ENCODE assay signal across 8 cellular contexts in the genomic region with DNA sequence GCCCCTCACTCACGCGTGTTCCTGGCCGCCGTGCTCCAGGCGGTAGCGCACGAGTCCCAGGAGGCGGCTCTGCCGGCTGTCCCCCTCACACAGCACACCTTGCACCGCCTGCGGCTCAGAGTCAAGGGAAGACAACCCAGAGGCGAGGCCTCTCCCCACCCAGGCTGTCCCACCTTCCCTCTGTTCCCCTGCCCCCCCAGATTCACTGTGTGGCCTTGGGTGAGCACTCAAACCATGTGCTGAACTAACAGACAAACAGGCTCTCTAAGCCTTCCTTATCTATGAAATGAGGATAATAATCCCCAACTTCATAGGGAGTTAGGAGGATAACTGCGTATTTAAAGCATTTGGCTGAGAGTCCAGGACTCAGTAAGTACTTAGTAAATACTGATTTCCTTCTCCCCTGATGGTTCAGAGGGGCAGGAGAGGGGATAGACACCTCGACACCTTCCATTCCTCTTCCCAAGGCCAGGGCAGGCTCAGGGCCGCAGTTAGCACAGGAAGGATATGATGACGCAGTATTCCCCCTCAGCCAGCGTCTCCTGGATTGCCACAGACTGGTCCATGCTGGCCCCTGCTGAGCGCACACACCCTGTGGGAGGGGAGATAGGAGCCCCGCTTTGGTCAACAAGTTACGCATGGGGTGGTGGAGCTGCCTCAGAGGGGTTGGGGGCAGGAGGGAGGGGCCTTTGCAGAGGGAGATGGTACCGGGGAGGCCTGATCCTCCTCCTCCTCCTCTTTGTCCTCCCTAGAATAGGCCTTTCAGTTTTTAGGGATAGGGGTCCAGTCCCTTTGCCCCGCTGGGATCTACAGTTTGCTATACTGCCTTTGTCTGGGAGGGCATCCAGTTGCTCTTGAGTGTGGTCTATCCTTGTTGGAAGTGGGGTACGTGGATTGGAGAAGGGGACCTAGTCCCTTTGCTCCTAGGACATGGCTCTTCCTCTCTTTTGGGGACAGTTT. TPM values are rescaled to one million over a fixed set of nuclear protein-coding genes. Genes with fewer than 3 reads are reported as not detected.
A peak's percentile ranks its signal among the peaks of the same experiment; 100 is the strongest.
DNase-seq lines count a peak whose midpoint lies in the region; ATAC-seq, FAIRE-seq and TF ChIP-seq lines count a peak whose summit lies in the region.

No MANE protein-coding gene starts in this region.

- H3K18ac ChIP-seq in H1 (ENCODE audit: extremely low read depth, low read length), result no peak overlapping the region

- no peaks in the 10 kb centered on the region for H3K79me2 ChIP-seq in H1 (ENCODE audit: control insufficient read depth in 1 of 2, insufficient read depth in 2 of 2, low read length in 2 of 2)

- H3K4ac ChIP-seq in H1 (replicated peaks; ENCODE audit: insufficient read length, low read depth, low read length), result no peak overlapping the region

- H3K9me3 Mint-ChIP-seq in MCF 10A (ENCODE audit: unreplicated experiment) (no peaks in the 10 kb centered on the region), memory B cell (no peaks in the 10 kb centered on the region)

- 77% methylated on average over 21 of the region's 23 CpGs; no CpG with 5 or more reads in 1 of the 2 experiments for WGBS in H1 (ENCODE audit: extremely low coverage in 1 of 2, insufficient coverage in 1 of 2, insufficient read length in 1 of 2, insufficient replicate concordance in 2 of 2, low coverage in 1 of 2, low lambda C conversion rate in 2 of 2, missing lambda C conversion rate in 1 of 2), 2 experiments
- WGBS in testis, 2 donors, result 55 to 58% methylated on average over 17 to 23 of the region's 23 CpGs

- no peak for FAIRE-seq in H1 (lab: Jason Lieb, UNC)

- peak overlapping the region; percentile 95; the same call in 1 of the 2 replicates for H2BK12ac ChIP-seq in H1 (ENCODE audit: low read depth, low read length)

- POLR2A ChIA-PET in MCF 10A (lab: Yijun Ruan, JAX) (interaction anchor here (1.5 kb wide), 1 partner anchor 8 kb away, joined by 3 read pairs; no protein-coding TSS in a partner anchor), H1 (lab: Charles Lee; ENCODE audit: partially characterized antibody) (interaction anchor here (0.8 to 2.1 kb wide), 7 partner anchors 8 to 138 kb away, joined by 3 to 9 read pairs (median 3); a partner anchor contains a TSS)

- H2AFZ ChIP-seq in H1 (ENCODE audit: low read length), result 0 out of 2 replicates have a peak overlapping the region, but pooled peaks have one; percentile 9

- DNase-seq in breast epithelium (ENCODE audit: low spot score in 2 of 2) (peak in 1 of 2 donors; percentile 42), MCF 10A (ENCODE audit: unreplicated experiment) (no peak), SHP77 (lab: John Stamatoyannopoulos, UW) (peak; percentile 22 to 62), H1 (ENCODE audit: low read depth in 1 of 2, low spot score in 2 of 2) (no peak), memory B cell (ENCODE audit: low spot score in 2 of 2) (no peak), testis (peak; percentile 61), NCI-H2029 treated with DMSO at 0.1 percent for 48 hours (lab: John Stamatoyannopoulos, UW) (no peak)

- H3K27ac ChIP-seq in breast epithelium (peak overlapping the region; percentile 85 to 93), H1 (ENCODE audit: low read depth, low read length) (peak overlapping the region; percentile 74; the same call in 1 of the 2 replicates), testis (peak overlapping the region; percentile 73 to 86)

- H3K4me1 ChIP-seq in breast epithelium, result no peaks in the 10 kb centered on the region
- H3K4me1 ChIP-seq in H1 (replicated peaks in 1 of 4; ENCODE audit: control insufficient read depth in 3 of 4, insufficient read depth in 4 of 4, low read length in 3 of 4), result peaks cover 0 to 4% (median 1%) of the 10 kb centered on the region in 4 experiments; a peak in 5 of 7 replicates
- H3K4me1 ChIP-seq in testis, result no peaks in the 10 kb centered on the region

- H3K9ac ChIP-seq in H1 (replicated peaks in 1 of 4; ENCODE audit: extremely low read depth in 1 of 4, low read depth in 3 of 4, low read length in 3 of 4), result peak overlapping the region in 3 of 4 experiments; percentile 53 to 77 (median 72); a peak in 5 of 7 replicates

- no peaks in the 10 kb centered on the region for H3K4me1 Mint-ChIP-seq in MCF 10A (ENCODE audit: insufficient read depth, unreplicated experiment)
- H3K4me1 Mint-ChIP-seq in memory B cell, result peaks cover 14% of the 10 kb centered on the region

- no peaks in the 10 kb centered on the region for H3K27me3 ChIP-seq in breast epithelium
- H3K27me3 ChIP-seq in H1 (replicated peaks in 1 of 4; ENCODE audit: control insufficient read depth in 3 of 4, extremely low read depth in 1 of 4, insufficient read depth in 3 of 4, low read length in 3 of 4), result no peaks in the 10 kb centered on the region
- H3K27me3 ChIP-seq in testis, result no peaks in the 10 kb centered on the region

- no peak overlapping the region for H3K4me3 Mint-ChIP-seq in MCF 10A (ENCODE audit: unreplicated experiment)
- H3K4me3 Mint-ChIP-seq in memory B cell, result peak overlapping the region; percentile 99

- H3K27me3 Mint-ChIP-seq in MCF 10A (ENCODE audit: insufficient read depth, unreplicated experiment) (no peaks in the 10 kb centered on the region), memory B cell (no peaks in the 10 kb centered on the region)

- H3K4me3 ChIP-seq in breast epithelium (peak overlapping the region; percentile 63 to 82 (median 74)), H1 (ENCODE audit: extremely low read depth in 1 of 4, insufficient read depth in 2 of 4, low read depth in 3 of 4, low read length in 4 of 4) (peak overlapping the region; percentile 51 to 89 (median 72)), testis (peak overlapping the region; percentile 49 to 67)

- H4K8ac ChIP-seq in H1 (ENCODE audit: extremely low read depth, insufficient read depth, low read length), result no peak overlapping the region

- CTCF ChIA-PET in MCF 10A (lab: Yijun Ruan, JAX), result no interaction called here
- CTCF ChIA-PET in H1 (lab: Charles Lee; ENCODE audit: partially characterized antibody), result interaction anchor here (0.6 to 6.0 kb wide), 5 partner anchors 8 to 69 kb away, joined by 3 to 47 read pairs (median 3); no protein-coding TSS in a partner anchor

- H3K23me2 ChIP-seq in H1 (ENCODE audit: low read depth, low read length), result peaks cover 3% of the 10 kb centered on the region; the same call in 1 of the 2 replicates

- ATAC-seq in memory B cell (ENCODE audit: low read depth) (no peak), HG03378 (IDR thresholded peaks at IDR 0.05; ENCODE audit: unreplicated experiment) (no peak)

- H3K36me3 ChIP-seq in breast epithelium (no peaks in the 10 kb centered on the region), H1 (ENCODE audit: control insufficient read depth in 2 of 4, insufficient read depth in 4 of 4, low read length in 3 of 4) (no peaks in the 10 kb centered on the region), testis (ENCODE audit: low read depth, missing control alignments) (no peaks in the 10 kb centered on the region)

- TF ChIP-seq POLR2A in breast epithelium (IDR thresholded peaks at IDR 0.05) (no peak), H1 (IDR thresholded peaks at IDR 0.05; ENCODE audit: control extremely low read depth in 1 of 2, low read depth in 2 of 2, low read length in 2 of 2) (no peak), testis (IDR thresholded peaks at IDR 0.05) (no peak)

- no peak for TF ChIP-seq RAD21 in H1 (IDR thresholded peaks at IDR 0.05 in 1 of 2, conservative IDR thresholded peaks at IDR 0.05 in 1 of 2; ENCODE audit: low read depth in 2 of 2, low read length in 2 of 2)

- TF ChIP-seq EP300 in H1 (IDR thresholded peaks at IDR 0.05; ENCODE audit: borderline replicate concordance in 1 of 2, low read depth in 2 of 2, low read length in 2 of 2), result no peak

- H3K27ac Mint-ChIP-seq in MCF 10A (ENCODE audit: low read depth, unreplicated experiment) (no peak overlapping the region), memory B cell (peak overlapping the region; percentile 92)

- H2BK15ac ChIP-seq in H1 (ENCODE audit: low read length), result no peak overlapping the region

- H2BK20ac ChIP-seq in H1 (ENCODE audit: low read length), result no peak overlapping the region

- H4K5ac ChIP-seq in H1 (ENCODE audit: insufficient read length, low read depth, low read length), result no peak overlapping the region

- H4K91ac ChIP-seq in H1 (replicated peaks; ENCODE audit: insufficient read length, low read length), result peak overlapping the region; percentile 42

- H2AK5ac ChIP-seq in H1 (ENCODE audit: low read depth, low read length), result no peak overlapping the region

- intact Hi-C loops in breast epithelium (cut with DNase I; ENCODE audit: low total_unique reads), result no loop called here
- intact Hi-C loops in MCF 10A (cut with micrococcal nuclease), result no loop called here
- intact Hi-C loops in testis (cut with DNase I; ENCODE audit: low total_unique reads), result no loop called here

- H3K23ac ChIP-seq in H1 (ENCODE audit: insufficient read length), result no peak overlapping the region

- no peak overlapping the region for H3K56ac ChIP-seq in H1 (replicated peaks; ENCODE audit: insufficient read length, low read depth, low read length)

- peak overlapping the region; percentile 73 to 78 for H3K4me2 ChIP-seq in H1 (ENCODE audit: insufficient read depth in 1 of 2, low read depth in 2 of 2, low read length in 2 of 2)

- H3K9me3 ChIP-seq in breast epithelium (no peaks in the 10 kb centered on the region), H1 (ENCODE audit: insufficient read depth in 2 of 2, low read depth in 1 of 2, low read length in 1 of 2) (no peaks in the 10 kb centered on the region), testis (no peaks in the 10 kb centered on the region)

- H3K36me3 Mint-ChIP-seq in MCF 10A (ENCODE audit: insufficient read depth, unreplicated experiment) (no peaks in the 10 kb centered on the region), memory B cell (peaks cover 3% of the 10 kb centered on the region)

- no TSS peak for BruUV-seq in MCF 10A (replicated peaks; lab: Mats Ljungman, UMichigan)

- peak overlapping the region; percentile 61 for H2BK5ac ChIP-seq in H1 (ENCODE audit: low read depth, low read length)

- TF ChIP-seq CTCF in breast epithelium (IDR thresholded peaks at IDR 0.05) (no peak), MCF 10A (IDR thresholded peaks at IDR 0.05; ENCODE audit: unreplicated experiment) (no peak), H1 (IDR thresholded peaks at IDR 0.05; ENCODE audit: control extremely low read depth in 1 of 3, insufficient read depth in 1 of 3, low read depth in 1 of 3, low read length in 3 of 3) (no peak), testis (IDR thresholded peaks at IDR 0.05) (no peak)

- H3K14ac ChIP-seq in H1 (ENCODE audit: insufficient read length), result no peak overlapping the region

- H2BK120ac ChIP-seq in H1 (replicated peaks; ENCODE audit: low read depth, low read length), result no peak overlapping the region

- no peaks in the 10 kb centered on the region for H3K79me1 ChIP-seq in H1 (ENCODE audit: low read depth, low read length)

- H4K20me1 ChIP-seq in H1 (replicated peaks in 1 of 2; ENCODE audit: control insufficient read depth in 1 of 2, insufficient read depth in 2 of 2, low read length in 2 of 2), result no peaks in the 10 kb centered on the region

RNA-seq across cellular contexts. Expression of a gene that starts 0.8 kb away (rescaled TPM):
- total RNA-seq in breast epithelium (10 to 100 TPM; 21.3 to 34.1 (median 25.6) TPM), MCF 10A (2022) (4.7 and 5.9 TPM in 2 replicates), testis (10 to 100 TPM; 24.1 to 31.6 TPM)
- 23.7 and 25.1 TPM in 2 replicates for total RNA-seq in H1 (2021; fragmentation: NEBNext Ultra II Directional; extraction: Animal tissue kit (Norgen Biotek cat#: 25700))
- polyA plus RNA-seq in H1 (2011; rRNA removed) (13.5 and 14.0 TPM in 2 replicates), testis (ENCODE audit: insufficient read depth, low read depth, low replicate concordance) (15.3 TPM)
- 15.1 TPM for polyA plus RNA-seq in H1 (2011; cell fraction: cytosol; rRNA removed)
- polyA plus RNA-seq in H1 (2011; cell fraction: nucleus; rRNA removed), result 17.9 TPM
- 14.1 to 19.8 TPM (median 17.0 TPM) in 4 replicates for polyA plus RNA-seq in H1 (2012, experiment 1 of 2)
- 4.7 TPM for polyA plus RNA-seq in H1 (2012, experiment 2 of 2)
- 10.7 TPM for polyA plus RNA-seq in H1 (2013, experiment 1 of 2)
- polyA plus RNA-seq in H1 (2013, experiment 2 of 2), result 9.8 TPM
- polyA minus RNA-seq in H1 (2011; rRNA and poly(A)+ RNA removed), result 25.9 and 27.0 TPM in 2 replicates
- 13.6 TPM for polyA minus RNA-seq in H1 (2011; cell fraction: cytosol; rRNA and poly(A)+ RNA removed)
- 26.5 TPM for polyA minus RNA-seq in H1 (2011; cell fraction: nucleus; rRNA and poly(A)+ RNA removed)

RNA-seq across cellular contexts. Expression of a gene that starts 43.8 kb away (rescaled TPM):
- total RNA-seq in breast epithelium (10 to 100 TPM; 51.8 to 61.8 (median 54.4) TPM), MCF 10A (2022) (55.6 and 61.7 TPM in 2 replicates), testis (10 to 100 TPM; 59.3 to 74.6 TPM)
- total RNA-seq in H1 (2021; fragmentation: NEBNext Ultra II Directional; extraction: Animal tissue kit (Norgen Biotek cat#: 25700)), result 137 and 145 TPM in 2 replicates
- polyA plus RNA-seq in H1 (2011; rRNA removed) (25.0 and 40.5 TPM in 2 replicates), testis (ENCODE audit: insufficient read depth, low read depth, low replicate concordance) (87.5 TPM)
- 54.6 TPM for polyA plus RNA-seq in H1 (2011; cell fraction: cytosol; rRNA removed)
- 20.8 TPM for polyA plus RNA-seq in H1 (2011; cell fraction: nucleus; rRNA removed)
- 97.7 to 172 TPM (median 128 TPM) in 4 replicates for polyA plus RNA-seq in H1 (2012, experiment 1 of 2)
- polyA plus RNA-seq in H1 (2012, experiment 2 of 2), result 12.6 TPM
- polyA plus RNA-seq in H1 (2013, experiment 1 of 2), result 74.6 TPM
- polyA plus RNA-seq in H1 (2013, experiment 2 of 2), result 76.3 TPM
- polyA minus RNA-seq in H1 (2011; rRNA and poly(A)+ RNA removed), result 45.9 and 65.0 TPM in 2 replicates
- polyA minus RNA-seq in H1 (2011; cell fraction: cytosol; rRNA and poly(A)+ RNA removed), result 88.7 TPM
- polyA minus RNA-seq in H1 (2011; cell fraction: nucleus; rRNA and poly(A)+ RNA removed), result 39.5 TPM

RNA-seq across cellular contexts. Expression of a gene that starts 59.3 kb away (rescaled TPM):
- 10 to 100 TPM; 11.8 to 22.6 (median 21.4) TPM for total RNA-seq in breast epithelium
- 13.5 and 18.8 TPM in 2 replicates for total RNA-seq in MCF 10A (2022)
- 35.6 and 35.8 TPM in 2 replicates for total RNA-seq in H1 (2021; fragmentation: NEBNext Ultra II Directional; extraction: Animal tissue kit (Norgen Biotek cat#: 25700))
- polyA plus RNA-seq in H1 (2011; rRNA removed), result 14.3 and 22.8 TPM in 2 replicates
- polyA plus RNA-seq in H1 (2011; cell fraction: cytosol; rRNA removed), result 12.5 TPM
- polyA plus RNA-seq in H1 (2011; cell fraction: nucleus; rRNA removed), result 20.9 TPM
- polyA plus RNA-seq in H1 (2012, experiment 1 of 2), result 21.0 to 35.7 TPM (median 34.1 TPM) in 4 replicates
- polyA plus RNA-seq in H1 (2012, experiment 2 of 2), result 51.4 TPM
- polyA plus RNA-seq in H1 (2013, experiment 1 of 2), result 32.0 TPM
- 33.4 TPM for polyA plus RNA-seq in H1 (2013, experiment 2 of 2)
- polyA minus RNA-seq in H1 (2011; rRNA and poly(A)+ RNA removed), result 9.7 and 19.7 TPM in 2 replicates
- 13.7 TPM for polyA minus RNA-seq in H1 (2011; cell fraction: cytosol; rRNA and poly(A)+ RNA removed)
- polyA minus RNA-seq in H1 (2011; cell fraction: nucleus; rRNA and poly(A)+ RNA removed), result 22.4 TPM
- 10 to 100 TPM; 21.3 to 28.7 TPM for total RNA-seq in testis
- polyA plus RNA-seq in testis (ENCODE audit: insufficient read depth, low read depth, low replicate concordance), result 20.7 TPM

Comparison
In these comparisons a context has a peak if more than half of its experiments do, and no peak if none do; other contexts are left out.
1. DNase-seq: peak in SHP77 (2 of 2) and testis (single experiment); none in MCF 10A (single experiment), H1 (0 of 2), memory B cell (0 of 2) and NCI-H2029 treated with DMSO at 0.1 percent for 48 hours (single experiment).
2. Peak in every context shown above with its lines, with median percentiles within 50 percentile points of each other: H3K27ac ChIP-seq and H3K4me3 ChIP-seq.